8 cellular contexts compared by ENCODE assay signal in the genomic region with DNA sequence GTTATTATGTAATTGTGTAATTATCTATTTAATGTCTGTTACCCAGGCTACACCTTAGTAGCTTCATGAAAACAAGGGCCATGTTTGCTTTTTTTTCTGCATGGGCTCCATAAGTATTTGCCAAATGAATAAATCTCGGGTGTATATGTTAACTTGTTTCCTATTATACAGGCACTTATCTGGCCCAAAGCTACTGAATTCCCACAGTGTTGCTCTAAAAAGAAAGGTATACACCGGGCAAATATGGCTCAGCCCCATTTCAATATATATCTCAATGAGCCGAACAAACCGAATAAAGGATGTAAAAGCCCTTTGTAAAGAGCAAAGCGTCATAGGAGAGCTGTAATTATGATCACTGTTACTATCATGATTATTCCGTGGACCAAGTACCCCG. TPM values are rescaled to one million over a fixed set of nuclear protein-coding genes. Genes with fewer than 3 reads are reported as not detected.
DNase-seq lines count a peak whose midpoint lies in the region; ATAC-seq and TF ChIP-seq lines count a peak whose summit lies in the region.

No MANE protein-coding gene starts in this region.

- H3K27ac ChIP-seq in Panc1 (ENCODE audit: low read length) (peak overlapping the region; percentile 71), esophagus squamous epithelium (peak overlapping the region in 3 of 4 donors; percentile 78 to 89 (median 85)), rectal smooth muscle tissue (ENCODE audit: low read depth, low read length) (peak overlapping the region; percentile 76)

- H3K4me3 ChIP-seq in Panc1 (ENCODE audit: low read depth in 2 of 2, low read length in 2 of 2) (peak overlapping the region; percentile 67 to 71), esophagus squamous epithelium (peak overlapping the region; percentile 81 to 91 (median 88)), rectal smooth muscle tissue (ENCODE audit: low read length) (peak overlapping the region; percentile 99)

- in situ Hi-C loops in Panc1 (cut with HindIII; ENCODE audit: low pct_unique_long_range_greater_than_20kb, low sequenced_read_pairs): no loop called here

- no peak for TF ChIP-seq POLR2A in esophagus squamous epithelium (IDR thresholded peaks at IDR 0.05)

- peak overlapping the region; percentile 93 for H3K9ac ChIP-seq in rectal smooth muscle tissue (ENCODE audit: low read length)

- TSS peak; percentile 80 for BruUV-seq in Panc1 (replicated peaks; lab: Mats Ljungman, UMichigan)

- H3K36me3 ChIP-seq in Panc1 (ENCODE audit: control insufficient read depth, insufficient read depth, low read length) (no peaks in the 10 kb centered on the region), esophagus squamous epithelium (no peaks in the 10 kb centered on the region), rectal smooth muscle tissue (ENCODE audit: control insufficient read depth, insufficient read depth, low read length) (no peaks in the 10 kb centered on the region)

- H3K27me3 ChIP-seq in Panc1 (ENCODE audit: control insufficient read depth, insufficient read depth, low read length) (no peaks in the 10 kb centered on the region), esophagus squamous epithelium (no peaks in the 10 kb centered on the region), rectal smooth muscle tissue (ENCODE audit: control insufficient read depth, insufficient read depth, low read length) (no peaks in the 10 kb centered on the region)

- H3K9me3 ChIP-seq in Panc1 (ENCODE audit: control insufficient read depth, insufficient read depth, low read depth, low read length) (no peaks in the 10 kb centered on the region), esophagus squamous epithelium (no peaks in the 10 kb centered on the region)

- CTCF ChIA-PET in Panc1 (lab: Charles Lee): no interaction called here

- TF ChIP-seq CTCF in Panc1 (IDR thresholded peaks at IDR 0.05) (no peak), esophagus squamous epithelium (IDR thresholded peaks at IDR 0.05) (no peak)

- intact Hi-C loops in Panc1 (cut with micrococcal nuclease; ENCODE audit: unreplicated experiment): no loop called here
- intact Hi-C loops in esophagus squamous epithelium (cut with DNase I): no loop called here

- POLR2A ChIA-PET in Panc1 (lab: Charles Lee): interaction anchor here (0.6 kb wide), 1 partner anchor 1384 kb away, joined by 4 read pairs; no protein-coding TSS in a partner anchor

- DNase-seq in DMS153 treated with DMSO at 0.1 percent for 48 hours (lab: John Stamatoyannopoulos, UW; ENCODE audit: unreplicated experiment) (peak; percentile 33), DMS153 (lab: John Stamatoyannopoulos, UW) (no peak), Panc1 (ENCODE audit: low read depth, low spot score) (no peak), esophagus squamous epithelium (lab: John Stamatoyannopoulos, UW) (no peak), NCI-H526 treated with DMSO at 0.1 percent for 48 hours (lab: John Stamatoyannopoulos, UW) (no peak), NCI-H524 (lab: John Stamatoyannopoulos, UW) (no peak), NCI-H1048 (lab: John Stamatoyannopoulos, UW) (no peak)

- WGBS in esophagus squamous epithelium, 2 donors: 2 to 4% methylated on average over 7 of the region's 7 CpGs

- ATAC-seq in Panc1: no peak

- H3K4me1 ChIP-seq in Panc1 (ENCODE audit: control insufficient read depth, insufficient read depth, low read length) (no peaks in the 10 kb centered on the region; the same call in 1 of the 2 replicates), esophagus squamous epithelium (peaks cover 6 to 41% (median 6%) of the 10 kb centered on the region in 3 donors), rectal smooth muscle tissue (ENCODE audit: control insufficient read depth, insufficient read depth, low read length) (peaks cover 14% of the 10 kb centered on the region)

RNA-seq across cellular contexts. Expression of gene PAQR3, which starts 0.8 kb away (rescaled TPM):
- total RNA-seq in Panc1 (2021; ENCODE audit: unreplicated experiment): 17.3 TPM
- 9.6 TPM for polyA plus RNA-seq in Panc1 (2012; ENCODE audit: insufficient read length)
- 10 to 100 TPM in 1 of 4 donors, 1 to 10 TPM in 3; 9.4 to 18.9 (median 9.7) TPM for total RNA-seq in esophagus squamous epithelium
